In the genomic region with DNA sequence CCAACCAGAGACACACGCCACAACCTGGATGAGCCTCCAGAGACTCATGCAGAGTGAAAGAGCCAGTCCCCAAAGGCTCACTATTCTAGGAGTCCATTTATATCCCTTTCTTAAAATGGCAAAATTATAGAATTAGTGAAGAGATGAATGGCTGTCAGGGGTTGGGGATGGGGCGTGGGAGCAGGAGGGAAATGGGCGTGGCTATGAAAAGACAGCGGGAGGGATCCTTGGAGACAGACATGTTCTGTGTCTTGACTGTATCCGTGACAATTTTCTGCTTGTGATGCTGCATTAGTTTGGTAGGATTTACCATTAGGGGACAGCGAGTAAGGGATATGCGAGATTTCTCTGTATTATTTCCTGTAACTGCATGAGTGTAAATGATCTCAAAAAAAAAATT, we compare ENCODE assay signal across 23 cellular contexts. TPM values are rescaled to one million over a fixed set of nuclear protein-coding genes. Genes with fewer than 3 reads are reported as not detected.
DNase-seq lines count a peak whose midpoint lies in the region; ATAC-seq and TF ChIP-seq lines count a peak whose summit lies in the region.
"Had no signal": no experiment of that assay in that cellular context is flagged by ENCODE, and none has a peak within 500 bp of the region (broad histone marks: within the 10 kb centered on the region; RNA-seq: fewer than 3 reads in every experiment).

No MANE protein-coding gene starts in this region.

- no peak for ATAC-seq in HG02798 (IDR thresholded peaks at IDR 0.05; ENCODE audit: poor library complexity, unreplicated experiment)
- ATAC-seq: activated CD8-positive, alpha-beta T cell treated with anti-CD3 and anti-CD28 coated beads for 36 hours; activated naive CD4-positive, alpha-beta T cell treated with anti-CD3 and anti-CD28 coated beads, Interleukin-2, amount 50 U/mL, for 72 hours; activated T-cell treated with anti-CD3 and anti-CD28 coated beads, Interleukin-2, amount 50 U/mL, for 4 hours; naive thymus-derived CD8-positive, alpha-beta T cell had no signal

- peak; percentile 79 for DNase-seq in A673 (ENCODE audit: low spot score)
- no peak for DNase-seq in spleen
- DNase-seq in NCI-H82 (lab: John Stamatoyannopoulos, UW), result no peak
- no peak for DNase-seq in effector memory CD4-positive, alpha-beta T cell
- no peak for DNase-seq in epidermal melanocyte (ENCODE audit: insufficient read length, low spot score)
- DNase-seq: activated CD8-positive, alpha-beta T cell treated with anti-CD3 and anti-CD28 coated beads for 36 hours; activated T-cell treated with anti-CD3 and anti-CD28 coated beads, Interleukin-2, amount 50 U/mL, for 4 hours; COR-L47; EL; IMR-90; naive thymus-derived CD8-positive, alpha-beta T cell; NCI-H2081; NCI-H510A; SHP77; stimulated activated CD4-positive, alpha-beta T cell treated with anti-CD3 and anti-CD28 coated beads, Interleukin-4, amount 100 ng/mL, for 4 hours; testis had no signal

- CTCF ChIA-PET in A673 (lab: Charles Lee), result no interaction called here
- CTCF ChIA-PET in HEK293 (lab: Yijun Ruan, JAX), result no interaction called here

- TF ChIP-seq CTCF in A673 (conservative IDR thresholded peaks at IDR 0.05; ENCODE audit: low read depth, low read length) (no peak), HEK293 (tag by site-specific recombination; IDR thresholded peaks at IDR 0.05) (no peak), spleen (IDR thresholded peaks at IDR 0.05 in 8 of 11, conservative IDR thresholded peaks at IDR 0.05 in 3 of 11) (no peak)

- H3K4me1 ChIP-seq in A673 (ENCODE audit: insufficient read depth, low read length, poor library complexity, severe bottlenecking) (peaks cover 54% of the 10 kb centered on the region), HEK293 (ENCODE audit: control insufficient read depth, insufficient read depth, low read length) (peaks cover 3% of the 10 kb centered on the region; the same call in 1 of the 2 replicates), esophagus (ENCODE audit: control insufficient read depth in 2 of 2, insufficient read depth in 2 of 2, low read length in 1 of 2) (peaks cover 7 to 33% of the 10 kb centered on the region in 2 donors), spleen (peaks cover 76 to 100% (median 96%) of the 10 kb centered on the region in 6 donors)
- H3K4me1 ChIP-seq in effector memory CD4-positive, alpha-beta T cell (ENCODE audit: control insufficient read depth, insufficient read depth, low read length, poor library complexity, severe bottlenecking), result peaks cover 80% of the 10 kb centered on the region

- 79 to 80% methylated on average over 7 of the region's 7 CpGs for WGBS in esophagus, 2 donors
- 71 to 87% (median 80%) methylated on average over 7 of the region's 7 CpGs for WGBS in spleen, 5 donors

- no peak overlapping the region for H3K4me3 ChIP-seq in A673 (ENCODE audit: low read depth, low read length, poor library complexity, severe bottlenecking)
- H3K4me3 ChIP-seq in HEK293 (ENCODE audit: low read depth, low read length), result no peak overlapping the region
- H3K4me3 ChIP-seq in esophagus (ENCODE audit: low read depth in 1 of 2, low read length in 2 of 2), result no peak overlapping the region
- no peak overlapping the region for H3K4me3 ChIP-seq in spleen
- H3K4me3 ChIP-seq in effector memory CD4-positive, alpha-beta T cell (ENCODE audit: insufficient read depth, low read depth, low read length, poor library complexity, severe bottlenecking), result no peak overlapping the region
- H3K4me3 ChIP-seq: lung, skin epidermis, testis had no signal

- POLR2A ChIA-PET in A673 (lab: Charles Lee; ENCODE audit: low non-redundant PET), result no interaction called here
- POLR2A ChIA-PET in HEK293 (lab: Yijun Ruan, JAX), result no interaction called here

- no peaks in the 10 kb centered on the region for H3K27me3 ChIP-seq in A673 (replicated peaks; ENCODE audit: insufficient read depth, low read depth, low read length, poor library complexity)
- H3K27me3 ChIP-seq in esophagus (ENCODE audit: control insufficient read depth in 1 of 2, insufficient read depth in 2 of 2, low read length in 2 of 2), result no peaks in the 10 kb centered on the region
- H3K27me3 ChIP-seq in spleen (replicated peaks in 1 of 7), result no peaks in the 10 kb centered on the region
- H3K27me3 ChIP-seq in effector memory CD4-positive, alpha-beta T cell (replicated peaks; ENCODE audit: control insufficient read depth, insufficient read depth, low read length, poor library complexity, severe bottlenecking), result no peaks in the 10 kb centered on the region
- H3K27me3 ChIP-seq: testis had no signal

- intact Hi-C loops in A673 (cut with micrococcal nuclease; ENCODE audit: unreplicated experiment) (no loop called here), spleen (cut with DNase I; ENCODE audit: low total_unique reads) (loop anchor here (10.0 kb wide), 1 partner anchor 46 kb away; no protein-coding TSS in a partner anchor)

- H3K27ac ChIP-seq in A673 (ENCODE audit: low read depth, low read length, poor library complexity, severe bottlenecking), result peak overlapping the region; percentile 15
- H3K27ac ChIP-seq in HEK293 (ENCODE audit: extremely low read depth, low read depth, low read length), result no peak overlapping the region
- H3K27ac ChIP-seq in esophagus (ENCODE audit: low read depth in 2 of 2, low read length in 1 of 2), result peak overlapping the region; percentile 11 to 54
- H3K27ac ChIP-seq in spleen, result peak overlapping the region in 5 of 8 donors; percentile 59 to 95 (median 88)
- no peak overlapping the region for H3K27ac ChIP-seq in effector memory CD4-positive, alpha-beta T cell (ENCODE audit: insufficient read depth, low read length, poor library complexity, severe bottlenecking)
- H3K27ac ChIP-seq: VCaP had no signal

- no TSS peak for BruUV-seq in A673 (replicated peaks; lab: Mats Ljungman, UMichigan)

- H3K36me3 ChIP-seq in A673 (ENCODE audit: insufficient read depth, low read length, poor library complexity, severe bottlenecking), result no peaks in the 10 kb centered on the region
- peaks cover 0 to 12% of the 10 kb centered on the region in 2 experiments; a peak in 2 of 3 replicates for H3K36me3 ChIP-seq in HEK293 (ENCODE audit: control insufficient read depth in 2 of 2, insufficient read depth in 1 of 2, low read length in 2 of 2)
- H3K36me3 ChIP-seq in esophagus (ENCODE audit: control insufficient read depth in 2 of 2, insufficient read depth in 2 of 2, low read length in 1 of 2), result peaks cover 0 to 5% of the 10 kb centered on the region in 2 donors
- peaks cover 0 to 15% (median 4%) of the 10 kb centered on the region in 6 donors for H3K36me3 ChIP-seq in spleen
- H3K36me3 ChIP-seq in effector memory CD4-positive, alpha-beta T cell (ENCODE audit: control insufficient read depth, insufficient read depth, low read length), result peaks cover 5% of the 10 kb centered on the region

- H3K9me3 ChIP-seq in A673 (ENCODE audit: low read depth, low read length, poor library complexity, severe bottlenecking) (no peaks in the 10 kb centered on the region), HEK293 (ENCODE audit: control insufficient read depth, insufficient read depth, low read depth, low read length) (no peaks in the 10 kb centered on the region), esophagus (ENCODE audit: control insufficient read depth in 2 of 2, insufficient read depth in 1 of 2, low read depth in 1 of 2, low read length in 1 of 2) (no peaks in the 10 kb centered on the region), spleen (no peaks in the 10 kb centered on the region)
- no peaks in the 10 kb centered on the region for H3K9me3 ChIP-seq in effector memory CD4-positive, alpha-beta T cell (ENCODE audit: control insufficient read depth, low read length)
- H3K9me3 ChIP-seq: testis had no signal

- TF ChIP-seq POLR2A in spleen (IDR thresholded peaks at IDR 0.05), result no peak

TF ChIP-seq in HEK293, 187 proteins besides CTCF, POLR2A, EP300 and RAD21:
- TF ChIP-seq KLF1 (tag by site-specific recombination; IDR thresholded peaks at IDR 0.05) (peak; percentile 31; the same call in 1 of the 2 replicates), ZNF292 (tag by site-specific recombination; IDR thresholded peaks at IDR 0.05; ENCODE audit: borderline replicate concordance, low read depth) (no peak)

RNA-seq across cellular contexts. Expression of gene FAM53B, which starts 33.0 kb away (rescaled TPM):
- total RNA-seq in A673 (2021) (18.3 and 19.8 TPM in 2 replicates), spleen (10 to 100 TPM; 43.8 to 94.0 (median 68.9) TPM)
- polyA plus RNA-seq in esophagus (10 to 100 TPM in 1 of 2 donors, 1 to 10 TPM in 1; 9.0 to 16.8 TPM), spleen (10 to 100 TPM; 13.3 to 35.2 (median 20.0) TPM)

Comparison
In these comparisons a context has a peak if more than half of its experiments do, and no peak if none do; other contexts are left out.
1. H3K27ac ChIP-seq: peak in A673 (single experiment), esophagus (2 of 2) and spleen (5 of 8); none in HEK293 (single experiment) and effector memory CD4-positive, alpha-beta T cell (single experiment).